8 cellular contexts compared by ENCODE assay signal in genomic region chr1:25996966-25997758, GRCh38. TPM values are rescaled to one million over a fixed set of nuclear protein-coding genes. Genes with fewer than 3 reads are reported as not detected.
DNase-seq lines count a peak whose midpoint lies in the region; ATAC-seq and TF ChIP-seq lines count a peak whose summit lies in the region.

No MANE protein-coding gene starts in this region.

- H2AFZ ChIP-seq in OCI-LY1 (ENCODE audit: low read length): no peak overlapping the region

- no peaks in the 10 kb centered on the region for H3K9me3 Mint-ChIP-seq in activated naive CD4-positive, alpha-beta T cell treated with anti-CD3 and anti-CD28 coated beads, Interleukin-2, amount 50 U/mL, for 24 hours

- H3K27me3 Mint-ChIP-seq in activated naive CD4-positive, alpha-beta T cell treated with anti-CD3 and anti-CD28 coated beads, Interleukin-2, amount 50 U/mL, for 24 hours: no peaks in the 10 kb centered on the region

- peak overlapping the region; percentile 98 for H3K9ac ChIP-seq in OCI-LY1 (ENCODE audit: low read length)

- intact Hi-C loops in left lung (cut with DNase I): loop anchor here in 1 of 2 donors (5.0 kb wide), 1 partner anchor 100 kb away; no protein-coding TSS in a partner anchor

- H3K27ac ChIP-seq in OCI-LY1 (ENCODE audit: low read depth, low read length, poor library complexity, severe bottlenecking) (peak overlapping the region; percentile 79), left lung (peak overlapping the region; percentile 84 to 94)

- H3K4me1 ChIP-seq in OCI-LY1 (ENCODE audit: insufficient read depth, low read length, severe bottlenecking): peaks cover 41% of the 10 kb centered on the region
- H3K4me1 ChIP-seq in left lung: peaks cover 6 to 24% of the 10 kb centered on the region in 2 donors

- no peak for TF ChIP-seq CTCF in OCI-LY1 (IDR thresholded peaks at IDR 0.05; ENCODE audit: low read length)
- TF ChIP-seq CTCF in left lung (IDR thresholded peaks at IDR 0.05): no peak

- no peaks in the 10 kb centered on the region for H3K36me3 ChIP-seq in OCI-LY1 (ENCODE audit: insufficient read depth, low read length)
- no peaks in the 10 kb centered on the region for H3K36me3 ChIP-seq in left lung

- no peak for DNase-seq in activated naive CD4-positive, alpha-beta T cell treated with Interleukin-2 at 50 U/mL for 16 hours
- peak; percentile 7 for DNase-seq in central memory CD4-positive, alpha-beta T cell
- DNase-seq in left lung (no peak), stromal cell of bone marrow (ENCODE audit: low read depth) (peak; percentile 36), dedifferentiated amniotic fluid mesenchymal stem cell (ENCODE audit: extremely low spot score) (no peak)

- H3K9me3 ChIP-seq in OCI-LY1 (ENCODE audit: low read length): no peaks in the 10 kb centered on the region
- H3K9me3 ChIP-seq in left lung: no peaks in the 10 kb centered on the region

- H3K4me3 Mint-ChIP-seq in activated naive CD4-positive, alpha-beta T cell treated with anti-CD3 and anti-CD28 coated beads, Interleukin-2, amount 50 U/mL, for 24 hours: peak overlapping the region; percentile 99

- H3K79me2 ChIP-seq in OCI-LY1 (ENCODE audit: insufficient read depth, low read length): no peaks in the 10 kb centered on the region

- peak overlapping the region; percentile 92 for H3K4me3 ChIP-seq in OCI-LY1 (ENCODE audit: low read depth, low read length, poor library complexity, severe bottlenecking)
- H3K4me3 ChIP-seq in left lung: peak overlapping the region; percentile 58 to 67

- H3K27me3 ChIP-seq in OCI-LY1 (ENCODE audit: insufficient read depth, low read length): no peaks in the 10 kb centered on the region
- no peaks in the 10 kb centered on the region for H3K27me3 ChIP-seq in left lung

- no peaks in the 10 kb centered on the region for H3K9me2 ChIP-seq in OCI-LY1 (ENCODE audit: low read depth, low read length)

- H3K36me3 Mint-ChIP-seq in activated naive CD4-positive, alpha-beta T cell treated with anti-CD3 and anti-CD28 coated beads, Interleukin-2, amount 50 U/mL, for 24 hours: peaks cover 3% of the 10 kb centered on the region

- peak; percentile 16 for ATAC-seq in left lung
- no peak for ATAC-seq in GM21576 (IDR thresholded peaks at IDR 0.05; ENCODE audit: unreplicated experiment)

- peak overlapping the region; percentile 99 for H3K27ac Mint-ChIP-seq in activated naive CD4-positive, alpha-beta T cell treated with anti-CD3 and anti-CD28 coated beads, Interleukin-2, amount 50 U/mL, for 24 hours

- H4K20me1 ChIP-seq in OCI-LY1 (ENCODE audit: insufficient read depth, low read length): no peaks in the 10 kb centered on the region

- no peaks in the 10 kb centered on the region for H3F3A ChIP-seq in OCI-LY1 (ENCODE audit: insufficient read depth, low read length)

- H3K4me1 Mint-ChIP-seq in activated naive CD4-positive, alpha-beta T cell treated with anti-CD3 and anti-CD28 coated beads, Interleukin-2, amount 50 U/mL, for 24 hours: peaks cover 40% of the 10 kb centered on the region

- peak overlapping the region; percentile 98 for H3K4me2 ChIP-seq in OCI-LY1 (ENCODE audit: low read length)

RNA-seq across cellular contexts. Expression of gene PAFAH2, which starts 0.7 kb away (rescaled TPM):
- total RNA-seq in left lung: 10 to 100 TPM; 13.6 to 25.2 TPM

RNA-seq across cellular contexts. Expression of gene EXTL1, which starts 24.4 kb away (rescaled TPM):
- total RNA-seq in left lung: 1 to 10 TPM in 1 of 2 donors, under 1 TPM in 1; 0.13 to 1.0 TPM

RNA-seq across cellular contexts. Expression of gene SLC30A2, which starts 48.8 kb away (rescaled TPM):
- under 1 TPM in 1 of 2 donors, not detected in 1; 0.15 TPM for total RNA-seq in left lung

Comparison
In these comparisons a context has a peak if more than half of its experiments do, and no peak if none do; other contexts are left out.
1. DNase-seq: peak in central memory CD4-positive, alpha-beta T cell (single experiment) and stromal cell of bone marrow (single experiment); none in activated naive CD4-positive, alpha-beta T cell treated with Interleukin-2 at 50 U/mL for 16 hours (single experiment), left lung (0 of 2) and dedifferentiated amniotic fluid mesenchymal stem cell (single experiment).